21 cellular contexts compared by ENCODE assay signal in genomic region chr3:71465371-71466007, GRCh38.
DNase-seq lines count a peak whose midpoint lies in the region; ATAC-seq and TF ChIP-seq lines count a peak whose summit lies in the region.
"Had no signal": no experiment of that assay in that cellular context is flagged by ENCODE, and none has a peak within 500 bp of the region (broad histone marks: within the 10 kb centered on the region; RNA-seq: fewer than 3 reads in every experiment).

No MANE protein-coding gene starts in this region.

- H4K20me1 ChIP-seq in OCI-LY1 (ENCODE audit: insufficient read depth, low read length): no peaks in the 10 kb centered on the region

- TF ChIP-seq CTCF in OCI-LY1 (IDR thresholded peaks at IDR 0.05; ENCODE audit: low read length) (no peak; the same call in 1 of the 2 replicates), omental fat pad (IDR thresholded peaks at IDR 0.05) (no peak)

- H3K36me3 Mint-ChIP-seq in activated naive CD4-positive, alpha-beta T cell treated with anti-CD3 and anti-CD28 coated beads, Interleukin-2, amount 10 ng/mL, durations not matched to agents 7 days and 5 days: peaks cover 30% of the 10 kb centered on the region
- H3K36me3 Mint-ChIP-seq in activated naive CD8-positive, alpha-beta T cell treated with anti-CD3 and anti-CD28 coated beads, Interleukin-2, amount 50 U/mL, for 24 hours (ENCODE audit: low read depth): peaks cover 17% of the 10 kb centered on the region
- peaks cover 14% of the 10 kb centered on the region for H3K36me3 Mint-ChIP-seq in stimulated activated memory B cell treated with anti-CD40 and anti-IgM and Interleukin-4, amounts not matched to agents 10 μg/mL and 1 μg/mL and 100 μg/mL, for 72 hours

- H3K9me2 ChIP-seq in OCI-LY1 (ENCODE audit: low read depth, low read length): no peaks in the 10 kb centered on the region

- no peaks in the 10 kb centered on the region for H3K9me3 Mint-ChIP-seq in activated naive CD4-positive, alpha-beta T cell treated with anti-CD3 and anti-CD28 coated beads, Interleukin-2, amount 10 ng/mL, durations not matched to agents 7 days and 5 days
- H3K9me3 Mint-ChIP-seq in activated naive CD8-positive, alpha-beta T cell treated with anti-CD3 and anti-CD28 coated beads, Interleukin-2, amount 50 U/mL, for 24 hours: no peaks in the 10 kb centered on the region
- H3K9me3 Mint-ChIP-seq in stimulated activated memory B cell treated with anti-CD40 and anti-IgM and Interleukin-4, amounts not matched to agents 10 μg/mL and 1 μg/mL and 100 μg/mL, for 72 hours: no peaks in the 10 kb centered on the region
- H3K9me3 Mint-ChIP-seq: activated T-helper 2 cell treated with anti-CD3 and anti-CD28 coated beads, Interferon-gamma antibody, Interleukin-2, Interleukin-4, amounts not matched to agents 10 μg/mL and 5 μg/mL and 100 μg/mL, durations not matched to agents 14 hours and 24 hours and 36 hours; brain; mesothelial cell of epicardium; natural killer cell; type B pancreatic cell had no signal

- H3K27ac ChIP-seq in OCI-LY1 (ENCODE audit: low read depth, low read length, poor library complexity, severe bottlenecking): peak overlapping the region; percentile 80
- H3K27ac ChIP-seq: GM23248 had no signal

- peaks cover 34% of the 10 kb centered on the region for H3K4me1 Mint-ChIP-seq in activated naive CD4-positive, alpha-beta T cell treated with anti-CD3 and anti-CD28 coated beads, Interleukin-2, amount 10 ng/mL, durations not matched to agents 7 days and 5 days
- H3K4me1 Mint-ChIP-seq in activated naive CD8-positive, alpha-beta T cell treated with anti-CD3 and anti-CD28 coated beads, Interleukin-2, amount 50 U/mL, for 24 hours: peaks cover 77% of the 10 kb centered on the region
- peaks cover 25% of the 10 kb centered on the region for H3K4me1 Mint-ChIP-seq in stimulated activated memory B cell treated with anti-CD40 and anti-IgM and Interleukin-4, amounts not matched to agents 10 μg/mL and 1 μg/mL and 100 μg/mL, for 72 hours

- H3K27me3 ChIP-seq in OCI-LY1 (ENCODE audit: insufficient read depth, low read length): no peaks in the 10 kb centered on the region

- peaks cover 12% of the 10 kb centered on the region for H3K79me2 ChIP-seq in OCI-LY1 (ENCODE audit: insufficient read depth, low read length)

- CTCF ChIA-PET in activated naive CD4-positive, alpha-beta T cell treated with anti-CD3 and anti-CD28 coated beads, Interleukin-2, amount 10 ng/mL, durations not matched to agents 7 days and 5 days (lab: Charles Lee): no interaction called here

- H3K9ac ChIP-seq in OCI-LY1 (ENCODE audit: low read length): peak overlapping the region; percentile 34; the same call in 1 of the 2 replicates
- H3K9ac ChIP-seq: GM23248 had no signal

- no peaks in the 10 kb centered on the region for H3K9me3 ChIP-seq in OCI-LY1 (ENCODE audit: low read length)

- H3K27ac Mint-ChIP-seq in activated naive CD4-positive, alpha-beta T cell treated with anti-CD3 and anti-CD28 coated beads, Interleukin-2, amount 10 ng/mL, durations not matched to agents 7 days and 5 days: peak overlapping the region; percentile 25
- H3K27ac Mint-ChIP-seq in activated naive CD8-positive, alpha-beta T cell treated with anti-CD3 and anti-CD28 coated beads, Interleukin-2, amount 50 U/mL, for 24 hours: peak overlapping the region; percentile 29
- H3K27ac Mint-ChIP-seq in stimulated activated memory B cell treated with anti-CD40 and anti-IgM and Interleukin-4, amounts not matched to agents 10 μg/mL and 1 μg/mL and 100 μg/mL, for 72 hours: peak overlapping the region; percentile 44
- H3K27ac Mint-ChIP-seq: brain, mesothelial cell of epicardium, natural killer cell, type B pancreatic cell had no signal

- H3F3A ChIP-seq in OCI-LY1 (ENCODE audit: insufficient read depth, low read length): no peaks in the 10 kb centered on the region

- H3K36me3 ChIP-seq in OCI-LY1 (ENCODE audit: insufficient read depth, low read length): peaks cover 28% of the 10 kb centered on the region; the same call in 1 of the 2 replicates

- peaks cover 47% of the 10 kb centered on the region for H3K4me1 ChIP-seq in OCI-LY1 (ENCODE audit: insufficient read depth, low read length, severe bottlenecking)

- H3K4me3 Mint-ChIP-seq in activated naive CD4-positive, alpha-beta T cell treated with anti-CD3 and anti-CD28 coated beads, Interleukin-2, amount 10 ng/mL, durations not matched to agents 7 days and 5 days: no peak overlapping the region
- H3K4me3 Mint-ChIP-seq in activated naive CD8-positive, alpha-beta T cell treated with anti-CD3 and anti-CD28 coated beads, Interleukin-2, amount 50 U/mL, for 24 hours: no peak overlapping the region
- no peak overlapping the region for H3K4me3 Mint-ChIP-seq in stimulated activated memory B cell treated with anti-CD40 and anti-IgM and Interleukin-4, amounts not matched to agents 10 μg/mL and 1 μg/mL and 100 μg/mL, for 72 hours
- H3K4me3 Mint-ChIP-seq: brain, mesothelial cell of epicardium, natural killer cell, type B pancreatic cell had no signal

- H3K4me2 ChIP-seq in OCI-LY1 (ENCODE audit: low read length): peak overlapping the region; percentile 72

- no peak overlapping the region for H2AFZ ChIP-seq in OCI-LY1 (ENCODE audit: low read length)
- H2AFZ ChIP-seq: GM23248 had no signal

- peak overlapping the region; percentile 43 for H3K4me3 ChIP-seq in OCI-LY1 (ENCODE audit: low read depth, low read length, poor library complexity, severe bottlenecking)
- H3K4me3 ChIP-seq: GM23248 had no signal

- H3K27me3 Mint-ChIP-seq in activated naive CD4-positive, alpha-beta T cell treated with anti-CD3 and anti-CD28 coated beads, Interleukin-2, amount 10 ng/mL, durations not matched to agents 7 days and 5 days: no peaks in the 10 kb centered on the region
- H3K27me3 Mint-ChIP-seq in activated naive CD8-positive, alpha-beta T cell treated with anti-CD3 and anti-CD28 coated beads, Interleukin-2, amount 50 U/mL, for 24 hours: no peaks in the 10 kb centered on the region
- no peaks in the 10 kb centered on the region for H3K27me3 Mint-ChIP-seq in stimulated activated memory B cell treated with anti-CD40 and anti-IgM and Interleukin-4, amounts not matched to agents 10 μg/mL and 1 μg/mL and 100 μg/mL, for 72 hours
- H3K27me3 Mint-ChIP-seq: brain, type B pancreatic cell had no signal

- no peak for DNase-seq in activated naive CD4-positive, alpha-beta T cell treated with anti-CD3 and anti-CD28 coated beads, Interleukin-2, amount 10 ng/mL, durations not matched to agents 7 days and 5 days
- DNase-seq in activated naive CD4-positive, alpha-beta T cell (lab: John Stamatoyannopoulos, UW): no peak
- DNase-seq in activated naive CD8-positive, alpha-beta T cell treated with anti-CD3 and anti-CD28 coated beads, Interleukin-2, amount 50 U/mL, for 24 hours: no peak
- DNase-seq in omental fat pad (ENCODE audit: low spot score) (no peak), NCI-H2171 treated with DMSO at 0.1 percent for 48 hours (lab: John Stamatoyannopoulos, UW) (no peak), NCI-H345 (lab: John Stamatoyannopoulos, UW) (no peak)
- DNase-seq: activated CD4-positive, alpha-beta T cell treated with anti-CD3 and anti-CD28 coated beads, Interleukin-2, amount 50 U/mL, for 48 hours; activated CD8-positive, alpha-beta memory T cell treated with anti-CD3 and anti-CD28 coated beads, Interleukin-2, amount 50 U/mL, for 48 hours; GM23248; KG1; left ventricle myocardium superior; natural killer cell; NCI-H1436; NCI-H2081 treated with DMSO at 0.1 percent for 48 hours had no signal

- no peak for ATAC-seq in activated naive CD8-positive, alpha-beta T cell treated with anti-CD3 and anti-CD28 coated beads, Interleukin-2, amount 50 U/mL, for 24 hours
- ATAC-seq in stimulated activated memory B cell treated with anti-CD40 and anti-IgM and Interleukin-4, amounts not matched to agents 10 μg/mL and 1 μg/mL and 100 μg/mL, for 72 hours: no peak
- ATAC-seq in omental fat pad (ENCODE audit: low FRiP score): no peak
- ATAC-seq: left ventricle myocardium superior, Right ventricle myocardium inferior had no signal
